Comparison of ENCODE assay signal across 7 cellular contexts in genomic region chr12:69316784-69317183, GRCh38. TPM values are rescaled to one million over a fixed set of nuclear protein-coding genes. Genes with fewer than 3 reads are reported as not detected.
"Had no signal": no experiment of that assay in that cellular context is flagged by ENCODE, and none has a peak within 500 bp of the region (broad histone marks: within the 10 kb centered on the region; RNA-seq: fewer than 3 reads in every experiment).

No MANE protein-coding gene starts in this region.

RNA-seq across cellular contexts. Expression of gene LYZ, which starts 31.4 kb away (rescaled TPM):
- total RNA-seq: GM23248, GM23338, H1, H4, H7, H9, HFFc6 had no signal
- polyA plus RNA-seq: GM23248, GM23338, H1 had no signal
